In the genomic region with DNA sequence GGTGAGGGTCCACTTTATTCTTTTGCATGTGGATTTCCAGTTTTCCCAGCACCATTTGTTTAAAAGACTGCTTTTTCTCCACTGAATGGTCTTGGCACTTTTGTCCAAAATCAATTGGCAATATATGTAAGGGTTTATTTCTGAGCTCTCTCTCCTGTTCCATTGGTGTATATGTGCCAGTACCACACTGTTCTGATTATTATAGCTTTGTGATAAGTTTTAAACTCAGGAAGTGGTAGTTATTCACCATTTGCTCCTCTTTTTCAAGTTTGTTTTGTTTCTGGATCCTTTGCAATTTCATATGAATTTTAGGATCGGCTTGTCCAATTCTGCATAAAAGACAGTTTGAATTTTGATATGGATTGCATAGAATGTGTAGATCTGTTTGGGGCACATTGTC, we compare ENCODE assay signal across 22 cellular contexts. TPM values are rescaled to one million over a fixed set of nuclear protein-coding genes. Genes with fewer than 3 reads are reported as not detected.
"Had no signal": no experiment of that assay in that cellular context is flagged by ENCODE, and none has a peak within 500 bp of the region (broad histone marks: within the 10 kb centered on the region; RNA-seq: fewer than 3 reads in every experiment).

No MANE protein-coding gene starts in this region.

- H3K27me3 Mint-ChIP-seq: natural killer cell treated with Interleukin-12 subunit alpha and Interleukin-12 subunit beta and Interleukin-15 and Interleukin-18, amount 100 ng/mL, for 72 hours had no signal

- H3K4me3 ChIP-seq: dorsolateral prefrontal cortex, hepatocyte, lower lobe of right lung, ovary, psoas muscle, tibial artery, uterus had no signal

- ATAC-seq: activated naive CD4-positive, alpha-beta T cell treated with anti-CD3 and anti-CD28 coated beads, Interleukin-2, amount 50 U/mL, for 72 hours; left cardiac atrium; lower lobe of right lung; natural killer cell treated with Interleukin-12 subunit alpha and Interleukin-12 subunit beta and Interleukin-15 and Interleukin-18, amount 100 ng/mL, for 72 hours; psoas muscle; right cardiac atrium; stimulated activated naive CD8-positive, alpha-beta T cell treated with anti-CD3 and anti-CD28 coated beads, Interleukin-15, Interleukin-2, amounts not matched to agents 100 U/mL and 50 U/mL, for 24 hours had no signal

- H3K27ac ChIP-seq: dorsolateral prefrontal cortex, hepatocyte, lower lobe of right lung, ovary, psoas muscle, tibial artery, uterus, VCaP had no signal

- H3K36me3 ChIP-seq: uterus had no signal

- H3K9me3 ChIP-seq: psoas muscle had no signal

- H3K4me3 Mint-ChIP-seq: natural killer cell treated with Interleukin-12 subunit alpha and Interleukin-12 subunit beta and Interleukin-15 and Interleukin-18, amount 100 ng/mL, for 72 hours had no signal

- DNase-seq: activated CD4-positive, alpha-beta T cell treated with anti-CD3 and anti-CD28 coated beads, Interleukin-2, amount 50 U/mL, for 1 hour; activated CD4-positive, CD25-positive, alpha-beta regulatory T cell treated with anti-CD3 and anti-CD28 coated beads, Interleukin-2, amount 50 U/mL, for 72 hours; activated CD8-positive, alpha-beta memory T cell treated with anti-CD3 and anti-CD28 coated beads, Interleukin-2, amount 50 U/mL, for 4 hours; amniotic stem cell; left cardiac atrium; lower lobe of right lung; psoas muscle; right cardiac atrium; stimulated activated CD4-positive, alpha-beta T cell treated with anti-CD3 and anti-CD28 coated beads, Interleukin-2, amount 100 ng/mL, for 24 hours; stimulated activated naive CD8-positive, alpha-beta T cell treated with anti-CD3 and anti-CD28 coated beads, Interleukin-15, Interleukin-2, amounts not matched to agents 100 U/mL and 50 U/mL, for 24 hours; substantia nigra; T-helper 2 cell; uterus had no signal

- H3K27me3 ChIP-seq: dorsolateral prefrontal cortex, hepatocyte, ovary, tibial artery, uterus had no signal

- H3K27ac Mint-ChIP-seq: activated naive CD4-positive, alpha-beta T cell treated with anti-CD3 and anti-CD28 coated beads, Interleukin-2, amount 50 U/mL, for 72 hours had no signal

RNA-seq across cellular contexts. Expression of a gene that starts 15.7 kb away (rescaled TPM):
- total RNA-seq: activated naive CD4-positive, alpha-beta T cell treated with anti-CD3 and anti-CD28 coated beads, Interleukin-2, amount 50 U/mL, for 72 hours; cardiac septum; natural killer cell treated with Interleukin-12 subunit alpha and Interleukin-12 subunit beta and Interleukin-15 and Interleukin-18, amount 100 ng/mL, for 72 hours; skeletal muscle tissue had no signal
